8 cellular contexts compared by ENCODE assay signal in genomic region chr7:79176859-79177477, GRCh38.
DNase-seq lines count a peak whose midpoint lies in the region; ATAC-seq and TF ChIP-seq lines count a peak whose summit lies in the region.

No MANE protein-coding gene starts in this region.

- in situ Hi-C loops in KBM-7 (cut with MboI; ENCODE audit: low pct_unique_long_range_greater_than_20kb, low sequenced_read_pairs), result no loop called here

- H3F3A ChIP-seq in PC-9 (ENCODE audit: insufficient read depth, low read depth), result no peaks in the 10 kb centered on the region
- H3F3A ChIP-seq in neural progenitor cell (ENCODE audit: low read depth), result no peaks in the 10 kb centered on the region

- no peak overlapping the region for H3K27ac ChIP-seq in PC-9
- H3K27ac ChIP-seq in neural progenitor cell, result no peak overlapping the region

- no peaks in the 10 kb centered on the region for H3K36me3 Mint-ChIP-seq in neural progenitor cell
- H3K36me3 Mint-ChIP-seq in activated CD4-positive, alpha-beta T cell treated with anti-CD3 and anti-CD28 coated beads for 36 hours (ENCODE audit: low read depth), result no peaks in the 10 kb centered on the region

- H3K4me2 ChIP-seq in PC-9 (no peak overlapping the region), neural progenitor cell (no peak overlapping the region)

- ATAC-seq in HG03521 (IDR thresholded peaks at IDR 0.05; ENCODE audit: unreplicated experiment) (no peak), HG02938 (IDR thresholded peaks at IDR 0.05; ENCODE audit: unreplicated experiment) (no peak)
- no peak for ATAC-seq in activated CD4-positive, alpha-beta T cell treated with anti-CD3 and anti-CD28 coated beads for 36 hours

- POLR2A ChIA-PET in PC-9 (lab: Charles Lee; ENCODE audit: unreplicated experiment), result interaction anchor here (0.6 kb wide), 1 partner anchor 11 kb away, joined by 4 read pairs; no protein-coding TSS in a partner anchor
- POLR2A ChIA-PET in activated CD4-positive, alpha-beta T cell treated with anti-CD3 and anti-CD28 coated beads for 36 hours (lab: Charles Lee), result no interaction called here

- H3K27me3 ChIP-seq in PC-9 (ENCODE audit: insufficient read depth, low read depth), result no peaks in the 10 kb centered on the region
- no peaks in the 10 kb centered on the region for H3K27me3 ChIP-seq in neural progenitor cell

- no peaks in the 10 kb centered on the region for H3K4me1 Mint-ChIP-seq in neural progenitor cell
- H3K4me1 Mint-ChIP-seq in activated CD4-positive, alpha-beta T cell treated with anti-CD3 and anti-CD28 coated beads for 36 hours, result no peaks in the 10 kb centered on the region

- H4K20me1 ChIP-seq in PC-9 (ENCODE audit: insufficient read depth), result no peaks in the 10 kb centered on the region
- no peaks in the 10 kb centered on the region for H4K20me1 ChIP-seq in neural progenitor cell (ENCODE audit: low read depth)

- intact Hi-C loops in PC-9 (cut with micrococcal nuclease; ENCODE audit: unreplicated experiment), result loop anchor here (1.0 to 10.0 kb wide), 6 partner anchors 242 to 1155 kb away; no protein-coding TSS in a partner anchor
- intact Hi-C loops in activated CD4-positive, alpha-beta T cell treated with anti-CD3 and anti-CD28 coated beads for 36 hours (cut with DNase I, micrococcal nuclease), result loop anchor here in 1 of 2 experiments (5.0 to 10.0 kb wide), 2 partner anchors 665 to 1522 kb away; no protein-coding TSS in a partner anchor

- H3K9ac ChIP-seq in neural progenitor cell, result no peak overlapping the region

- H3K9me2 ChIP-seq in PC-9 (ENCODE audit: insufficient read depth), result no peaks in the 10 kb centered on the region

- H3K79me2 ChIP-seq in PC-9 (ENCODE audit: low read depth) (no peaks in the 10 kb centered on the region), neural progenitor cell (ENCODE audit: low read depth) (no peaks in the 10 kb centered on the region)

- no peak overlapping the region for H3K4me3 ChIP-seq in PC-9
- no peak overlapping the region for H3K4me3 ChIP-seq in epithelial cell of esophagus (ENCODE audit: low read length)
- no peak overlapping the region for H3K4me3 ChIP-seq in neural progenitor cell

- no peaks in the 10 kb centered on the region for H3K9me3 Mint-ChIP-seq in neural progenitor cell
- H3K9me3 Mint-ChIP-seq in activated CD4-positive, alpha-beta T cell treated with anti-CD3 and anti-CD28 coated beads for 36 hours (ENCODE audit: low read depth), result no peaks in the 10 kb centered on the region

- H2AFZ ChIP-seq in PC-9 (0 out of 2 replicates have a peak overlapping the region, but pooled peaks have one; percentile 21), neural progenitor cell (replicated peaks) (no peak overlapping the region)

- H3K27me3 Mint-ChIP-seq in neural progenitor cell (ENCODE audit: insufficient read depth, low read depth), result no peaks in the 10 kb centered on the region
- peaks cover 2% of the 10 kb centered on the region for H3K27me3 Mint-ChIP-seq in activated CD4-positive, alpha-beta T cell treated with anti-CD3 and anti-CD28 coated beads for 36 hours

- H3K4me1 ChIP-seq in PC-9 (replicated peaks; ENCODE audit: insufficient read depth) (no peaks in the 10 kb centered on the region), neural progenitor cell (no peaks in the 10 kb centered on the region)

- peak; percentile 59 for TF ChIP-seq CTCF in GM12873 (IDR thresholded peaks at IDR 0.05; ENCODE audit: insufficient read depth, low read depth, low read length, missing control alignments)
- TF ChIP-seq CTCF in PC-9 (conservative IDR thresholded peaks at IDR 0.05), result peak; percentile 73
- TF ChIP-seq CTCF in epithelial cell of esophagus (IDR thresholded peaks at IDR 0.05; ENCODE audit: insufficient read depth, low read depth, low read length, missing control alignments), result peak; percentile 78
- peak; percentile 69 for TF ChIP-seq CTCF in neural progenitor cell (IDR thresholded peaks at IDR 0.05)

- no peak overlapping the region for H3K27ac Mint-ChIP-seq in neural progenitor cell
- no peak overlapping the region for H3K27ac Mint-ChIP-seq in activated CD4-positive, alpha-beta T cell treated with anti-CD3 and anti-CD28 coated beads for 36 hours

- H3K9me3 ChIP-seq in PC-9 (ENCODE audit: insufficient read depth, low read depth), result no peaks in the 10 kb centered on the region
- no peaks in the 10 kb centered on the region for H3K9me3 ChIP-seq in neural progenitor cell (ENCODE audit: low read depth)

- DNase-seq in KBM-7 (peak; percentile 34), PC-9 (peak in 1 of 2 experiments; percentile 16), epithelial cell of esophagus (ENCODE audit: low read depth) (peak; percentile 64), neural progenitor cell (ENCODE audit: low spot score) (peak; percentile 56)
- DNase-seq in activated CD4-positive, alpha-beta T cell treated with anti-CD3 and anti-CD28 coated beads for 36 hours, result no peak

- no TSS peak for BruUV-seq in PC-9 (replicated peaks; lab: Mats Ljungman, UMichigan)

- H3K4me3 Mint-ChIP-seq in neural progenitor cell, result no peak overlapping the region
- no peak overlapping the region for H3K4me3 Mint-ChIP-seq in activated CD4-positive, alpha-beta T cell treated with anti-CD3 and anti-CD28 coated beads for 36 hours

- CTCF ChIA-PET in PC-9 (lab: Charles Lee), result interaction anchor here (0.6 to 1.1 kb wide), 5 partner anchors 121 to 1043 kb away, joined by 3 to 4 read pairs (median 3); no protein-coding TSS in a partner anchor
- CTCF ChIA-PET in activated CD4-positive, alpha-beta T cell treated with anti-CD3 and anti-CD28 coated beads for 36 hours (lab: Charles Lee), result interaction anchor here (1.0 to 1.3 kb wide), 3 partner anchors 18 to 1156 kb away, joined by 3 read pairs; no protein-coding TSS in a partner anchor

- no peaks in the 10 kb centered on the region for H3K36me3 ChIP-seq in PC-9 (ENCODE audit: low read depth)
- H3K36me3 ChIP-seq in neural progenitor cell, result no peaks in the 10 kb centered on the region
